18 cellular contexts compared by ENCODE assay signal in genomic region chr18:76951600-76952247, GRCh38.
A peak's percentile ranks its signal among the peaks of the same experiment; 100 is the strongest.
DNase-seq lines count a peak whose midpoint lies in the region; ATAC-seq and TF ChIP-seq lines count a peak whose summit lies in the region.
"Had no signal": no experiment of that assay in that cellular context is flagged by ENCODE, and none has a peak within 500 bp of the region (broad histone marks: within the 10 kb centered on the region; RNA-seq: fewer than 3 reads in every experiment).

No MANE protein-coding gene starts in this region.

- no peak overlapping the region for H3K4me3 Mint-ChIP-seq in memory B cell
- H3K4me3 Mint-ChIP-seq: activated naive CD4-positive, alpha-beta T cell treated with anti-CD3 and anti-CD28 coated beads, Interleukin-2, amount 10 ng/mL, durations not matched to agents 7 days and 5 days; endodermal cell; immature natural killer cell had no signal

- no peak for TF ChIP-seq CTCF in VCaP (conservative IDR thresholded peaks at IDR 0.05)

- H3K27ac ChIP-seq in VCaP: peak overlapping the region; percentile 98
- H3K27ac ChIP-seq: heart left ventricle had no signal

- H3K27ac Mint-ChIP-seq in memory B cell: peak overlapping the region; percentile 57
- H3K27ac Mint-ChIP-seq: activated naive CD4-positive, alpha-beta T cell treated with anti-CD3 and anti-CD28 coated beads, Interleukin-2, amount 10 ng/mL, durations not matched to agents 7 days and 5 days; endodermal cell had no signal

- peaks cover 3% of the 10 kb centered on the region for H3K4me1 Mint-ChIP-seq in memory B cell
- H3K4me1 Mint-ChIP-seq: endodermal cell had no signal

- ATAC-seq in GM18508 (IDR thresholded peaks at IDR 0.05; ENCODE audit: insufficient read depth, unreplicated experiment) (peak; percentile 66), GM19463 (IDR thresholded peaks at IDR 0.05; ENCODE audit: unreplicated experiment) (peak; percentile 87), memory B cell (ENCODE audit: low read depth) (no peak), HG02970 (IDR thresholded peaks at IDR 0.05; ENCODE audit: low FRiP score, unreplicated experiment) (no peak), HG02840 (IDR thresholded peaks at IDR 0.05; ENCODE audit: low FRiP score, unreplicated experiment) (no peak)
- ATAC-seq: heart left ventricle, Right ventricle myocardium inferior had no signal

- H3K36me3 Mint-ChIP-seq in memory B cell: peaks cover 25% of the 10 kb centered on the region

- H3K9me3 Mint-ChIP-seq in memory B cell: no peaks in the 10 kb centered on the region
- H3K9me3 Mint-ChIP-seq: activated naive CD4-positive, alpha-beta T cell treated with anti-CD3 and anti-CD28 coated beads, Interleukin-2, amount 10 ng/mL, durations not matched to agents 7 days and 5 days; endodermal cell; immature natural killer cell had no signal

- DNase-seq in memory B cell (ENCODE audit: low spot score in 2 of 2) (no peak), cerebellar nuclear complex (lab: John Stamatoyannopoulos, UW) (no peak)
- DNase-seq: activated naive CD4-positive, alpha-beta T cell treated with anti-CD3 and anti-CD28 coated beads, Interleukin-2, amount 10 ng/mL, durations not matched to agents 7 days and 5 days; endodermal cell; heart left ventricle; immature natural killer cell; KBM-7; mammary epithelial cell; NCI-H1048; NCI-H2029 treated with DMSO at 0.1 percent for 48 hours; ovary; stimulated activated CD4-positive, alpha-beta T cell treated with anti-CD3 and anti-CD28 coated beads, Interleukin-2, amount 100 ng/mL, for 24 hours had no signal

- no peaks in the 10 kb centered on the region for H3K27me3 Mint-ChIP-seq in memory B cell
- H3K27me3 Mint-ChIP-seq: activated naive CD4-positive, alpha-beta T cell treated with anti-CD3 and anti-CD28 coated beads, Interleukin-2, amount 10 ng/mL, durations not matched to agents 7 days and 5 days had no signal

Comparison
In these comparisons a context has a peak if more than half of its experiments do, and no peak if none do; other contexts are left out.
1. ATAC-seq: peak in GM18508 (single experiment) and GM19463 (single experiment); none in memory B cell (single experiment), HG02970 (single experiment) and HG02840 (single experiment).